Comparison of ENCODE assay signal across 9 cellular contexts in the genomic region with DNA sequence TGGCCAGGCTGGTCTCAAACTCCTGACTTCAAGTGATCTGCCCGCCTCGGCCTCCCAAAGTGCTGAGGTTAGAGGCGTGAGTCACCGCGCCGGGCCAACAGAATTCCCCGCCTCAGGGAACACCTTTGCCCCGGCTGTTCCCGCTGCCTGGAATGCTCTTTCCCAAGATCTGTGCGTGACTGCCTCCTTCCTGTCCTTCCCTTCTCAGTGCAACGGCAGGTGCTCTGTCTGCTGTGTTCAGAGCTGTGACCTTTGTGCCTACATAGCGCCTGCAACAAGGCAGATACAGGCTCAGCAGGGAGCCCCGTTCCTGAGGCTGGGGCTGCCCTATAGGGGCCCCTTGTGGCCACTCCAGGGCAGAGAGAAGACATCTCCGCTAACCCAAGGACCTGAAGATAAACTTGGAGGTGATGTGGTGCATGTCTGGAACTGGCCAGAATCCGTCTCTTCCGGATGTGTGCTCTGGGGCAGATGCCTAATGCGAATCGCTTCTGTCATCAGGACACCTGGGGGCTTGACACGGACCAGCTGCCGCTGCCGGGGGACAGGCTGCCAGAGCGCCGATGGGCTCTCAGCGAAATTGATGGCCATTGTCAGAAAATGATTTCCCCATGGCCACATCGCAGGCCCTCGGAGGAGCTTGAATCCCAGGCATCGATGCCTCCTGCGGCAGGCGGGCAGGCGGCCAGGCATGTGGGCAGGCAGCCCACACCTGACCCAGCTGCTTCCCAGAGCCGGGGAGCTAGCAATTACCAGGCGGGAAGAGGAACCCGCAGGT. TPM values are rescaled to one million over a fixed set of nuclear protein-coding genes. Genes with fewer than 3 reads are reported as not detected.
A peak's percentile ranks its signal among the peaks of the same experiment; 100 is the strongest.
DNase-seq lines count a peak whose midpoint lies in the region; ATAC-seq, FAIRE-seq and TF ChIP-seq lines count a peak whose summit lies in the region.
"Had no signal": no experiment of that assay in that cellular context is flagged by ENCODE, and none has a peak within 500 bp of the region (broad histone marks: within the 10 kb centered on the region; RNA-seq: fewer than 3 reads in every experiment).

No MANE protein-coding gene starts in this region.

- H3K9ac ChIP-seq in K562 (ENCODE audit: insufficient read depth in 1 of 2, low read depth in 2 of 2, low read length in 2 of 2) (no peak overlapping the region; a peak in 1 of 4 replicates), HepG2 (ENCODE audit: insufficient read depth, low read depth, low read length) (no peak overlapping the region)

- no peaks in the 10 kb centered on the region; the same call in none of the 2 replicates for H4K20me1 ChIP-seq in K562 (replicated peaks; ENCODE audit: control insufficient read depth, insufficient read depth, low read length)
- no peaks in the 10 kb centered on the region for H4K20me1 ChIP-seq in HepG2 (ENCODE audit: insufficient read depth, low read length)

- no peaks in the 10 kb centered on the region for H3K27me3 ChIP-seq in Panc1 (ENCODE audit: control insufficient read depth, insufficient read depth, low read length)
- H3K27me3 ChIP-seq in K562 (ENCODE audit: control insufficient read depth in 2 of 2, insufficient read depth in 2 of 2, low read length in 2 of 2), result no peaks in the 10 kb centered on the region
- H3K27me3 ChIP-seq in HepG2 (ENCODE audit: control insufficient read depth in 1 of 2, insufficient read depth in 2 of 2, low read length in 2 of 2), result peaks cover 4 to 28% of the 10 kb centered on the region in 2 experiments; a peak in 4 of 5 replicates

- H3K9me3 ChIP-seq in Panc1 (ENCODE audit: control insufficient read depth, insufficient read depth, low read depth, low read length) (no peaks in the 10 kb centered on the region), K562 (replicated peaks; ENCODE audit: control insufficient read depth, insufficient read depth, low read depth, low read length) (no peaks in the 10 kb centered on the region), HepG2 (ENCODE audit: low read length) (no peaks in the 10 kb centered on the region)

- POLR2A ChIA-PET in Panc1 (lab: Charles Lee) (no interaction called here), K562 (lab: Yijun Ruan, JAX) (no interaction called here), HepG2 (lab: Yijun Ruan, JAX) (interaction anchor here (0.7 to 1.9 kb wide), 3 partner anchors 9 to 223 kb away, joined by 3 to 5 read pairs (median 5); a partner anchor contains a TSS)

- FAIRE-seq in K562 (lab: Jason Lieb, UNC) (peak; percentile 26), HepG2 (lab: Jason Lieb, UNC) (peak; percentile 96), urothelium cell line (lab: Jason Lieb, UNC) (peak; percentile 23)
- FAIRE-seq: islet of Langerhans had no signal

- peak overlapping the region in 1 of 2 experiments; percentile 7; a peak in 1 of 4 replicates for H3K4me3 ChIP-seq in Panc1 (ENCODE audit: low read depth in 2 of 2, low read length in 2 of 2)
- no peak overlapping the region for H3K4me3 ChIP-seq in K562
- peak overlapping the region in 1 of 3 experiments; percentile 19; a peak in 1 of 6 replicates for H3K4me3 ChIP-seq in HepG2 (replicated peaks in 1 of 3; ENCODE audit: insufficient read depth in 1 of 3, low read depth in 2 of 3, low read length in 3 of 3)

- H3K79me2 ChIP-seq in K562 (ENCODE audit: control insufficient read depth, insufficient read depth, low read length), result no peaks in the 10 kb centered on the region
- no peaks in the 10 kb centered on the region for H3K79me2 ChIP-seq in HepG2 (ENCODE audit: insufficient read depth, low read length)

- ATAC-seq in Panc1 (peak; percentile 89), K562 (peak; percentile 94), HepG2 (peak; percentile 95), HG03095 (IDR thresholded peaks at IDR 0.05; ENCODE audit: unreplicated experiment) (no peak)

- CTCF ChIA-PET in Panc1 (lab: Charles Lee) (interaction anchor here (0.7 kb wide), 1 partner anchor 34 kb away, joined by 3 read pairs; no protein-coding TSS in a partner anchor), K562 (lab: Yijun Ruan, JAX; ENCODE audit: low intra/inter-chr PET ratio) (interaction anchor here (2.8 kb wide), 1 partner anchor 145 kb away, joined by 25 read pairs; no protein-coding TSS in a partner anchor), HepG2 (lab: Yijun Ruan, JAX; ENCODE audit: low intra/inter-chr PET ratio, low total read pairs) (interaction anchor here (1.4 to 1.6 kb wide), 2 partner anchors 44 to 144 kb away, joined by 6 to 46 read pairs; no protein-coding TSS in a partner anchor)

- peak overlapping the region; percentile 63 for H3K27ac ChIP-seq in Panc1 (ENCODE audit: low read length)
- no peak overlapping the region for H3K27ac ChIP-seq in K562 (ENCODE audit: extremely low read depth, low read depth, low read length)
- no peak overlapping the region for H3K27ac ChIP-seq in HepG2 (ENCODE audit: extremely low read length, insufficient read depth, low read length)

- H2AFZ ChIP-seq in K562 (ENCODE audit: low read depth, low read length) (no peak overlapping the region), HepG2 (ENCODE audit: low read length) (no peak overlapping the region)

- in situ Hi-C loops in KBM-7 (cut with MboI; ENCODE audit: low pct_unique_long_range_greater_than_20kb, low sequenced_read_pairs), result no loop called here
- in situ Hi-C loops in Panc1 (cut with HindIII; ENCODE audit: low pct_unique_long_range_greater_than_20kb, low sequenced_read_pairs), result no loop called here
- in situ Hi-C loops in K562 (cut with MboI), result loop anchor here (5.0 kb wide), 1 partner anchor 147 kb away; no protein-coding TSS in a partner anchor
- in situ Hi-C loops in HepG2 (cut with HindIII; ENCODE audit: extremely low pct_ligation_motif_present, low pct_unique_long_range_greater_than_20kb), result loop anchor here (5.0 kb wide), 1 partner anchor 142 kb away; no protein-coding TSS in a partner anchor

- H3K9me1 ChIP-seq in K562 (ENCODE audit: control insufficient read depth, insufficient read depth, low read length), result no peaks in the 10 kb centered on the region

- WGBS in K562 (ENCODE audit: insufficient coverage, low coverage, missing lambda C conversion rate), result 22% methylated on average over 28 of the region's 33 CpGs
- 4% methylated on average over 5 of the region's 33 CpGs for WGBS in HepG2 (ENCODE audit: low lambda C conversion rate)

- H3K4me2 ChIP-seq in K562 (ENCODE audit: insufficient read depth, low read length) (no peak overlapping the region), HepG2 (ENCODE audit: low read depth, low read length) (peak overlapping the region; percentile 58)

- H3K4me1 ChIP-seq in Panc1 (ENCODE audit: control insufficient read depth, insufficient read depth, low read length), result peaks cover 25% of the 10 kb centered on the region
- peaks cover 6 to 23% of the 10 kb centered on the region in 2 experiments; a peak in 4 of 5 replicates for H3K4me1 ChIP-seq in K562 (replicated peaks in 1 of 2; ENCODE audit: control insufficient read depth in 2 of 2, insufficient read depth in 2 of 2, low read length in 2 of 2)
- H3K4me1 ChIP-seq in HepG2 (ENCODE audit: insufficient read depth, low read length), result peaks cover 39% of the 10 kb centered on the region

- intact Hi-C loops in Panc1 (cut with micrococcal nuclease; ENCODE audit: unreplicated experiment), result no loop called here
- intact Hi-C loops in K562 (cut with micrococcal nuclease), result loop anchor here (1.0 kb wide), 1 partner anchor 145 kb away; no protein-coding TSS in a partner anchor
- intact Hi-C loops in HepG2 (cut with micrococcal nuclease; ENCODE audit: unreplicated experiment), result loop anchor here (1.0 to 2.0 kb wide), 2 partner anchors 45 to 145 kb away; no protein-coding TSS in a partner anchor

- peak; percentile 67 to 86 for TF ChIP-seq RAD21 in K562 (CRISPR knock-in tag; conservative IDR thresholded peaks at IDR 0.05 in 1 of 2, IDR thresholded peaks at IDR 0.05 in 1 of 2)
- TF ChIP-seq RAD21 in HepG2 (CRISPR knock-in tag; IDR thresholded peaks at IDR 0.05), result peak; percentile 96

- peak; percentile 57 for DNase-seq in DMS153 treated with DMSO at 0.1 percent for 48 hours (lab: John Stamatoyannopoulos, UW; ENCODE audit: unreplicated experiment)
- DNase-seq in KBM-7, result peak; percentile 66
- peak; percentile 46 for DNase-seq in Panc1 (ENCODE audit: low read depth, low spot score)
- peak; percentile 45 to 67 (median 54) for DNase-seq in K562 (ENCODE audit: extremely low read depth in 1 of 4, low spot score in 3 of 4)
- DNase-seq in HepG2 (ENCODE audit: low spot score), result peak; percentile 95
- DNase-seq in urothelium cell line (ENCODE audit: low spot score), result peak; percentile 54
- no peak for DNase-seq in 8988T

- TF ChIP-seq POLR2A in K562 (conservative IDR thresholded peaks at IDR 0.05) (no peak), HepG2 (IDR thresholded peaks at IDR 0.05; ENCODE audit: insufficient read depth in 1 of 2, low read depth in 2 of 2, low read length in 2 of 2) (no peak)

- TF ChIP-seq EP300 in K562 (IDR thresholded peaks at IDR 0.05; ENCODE audit: low read length) (no peak), HepG2 (IDR thresholded peaks at IDR 0.05; ENCODE audit: low read depth in 2 of 2, low read length in 2 of 2) (peak; percentile 67 to 80; a peak in 2 of 4 replicates), HepG2 (CRISPR knock-in tag; IDR thresholded peaks at IDR 0.05; ENCODE audit: borderline replicate concordance) (peak; percentile 85)

- no TSS peak for BruUV-seq in Panc1 (replicated peaks; lab: Mats Ljungman, UMichigan)
- no TSS peak for BruUV-seq in K562 (replicated peaks; lab: Mats Ljungman, UMichigan)
- no TSS peak for BruUV-seq in HepG2 (replicated peaks; lab: Mats Ljungman, UMichigan)

- H3K36me3 ChIP-seq in Panc1 (ENCODE audit: control insufficient read depth, insufficient read depth, low read length) (no peaks in the 10 kb centered on the region), K562 (ENCODE audit: control insufficient read depth, insufficient read depth, low read length) (no peaks in the 10 kb centered on the region), HepG2 (replicated peaks in 1 of 2; ENCODE audit: control insufficient read depth in 1 of 2, insufficient read depth in 2 of 2, low read length in 2 of 2) (no peaks in the 10 kb centered on the region)

- TF ChIP-seq CTCF in Panc1 (IDR thresholded peaks at IDR 0.05), result no peak; the same call in 1 of the 2 replicates
- peak; percentile 76 to 89 (median 80) for TF ChIP-seq CTCF in K562 (IDR thresholded peaks at IDR 0.05 in 2 of 3, conservative IDR thresholded peaks at IDR 0.05 in 1 of 3; ENCODE audit: insufficient read depth in 2 of 3, low read depth in 1 of 3, low read length in 3 of 3)
- peak; percentile 93 for TF ChIP-seq CTCF in HepG2 (CRISPR knock-in tag; IDR thresholded peaks at IDR 0.05)

RNA-seq across cellular contexts. Expression of a gene that starts 43.5 kb away (rescaled TPM):
- total RNA-seq in Panc1 (2021; ENCODE audit: unreplicated experiment) (79.8 TPM), K562 (2014; rRNA removed) (22.5 and 26.7 TPM in 2 replicates), K562 (2014; rRNA removed; fragmentation: Illumina TruSeq; extraction: Trizol) (17.5 and 17.6 TPM in 2 replicates), K562 (2015; rRNA removed; fragmentation: Illumina TruSeq; extraction: Trizol) (19.0 TPM in 2 replicates), K562 (2021) (37.5 and 43.6 TPM in 2 replicates), HepG2 (2016; rRNA removed; fragmentation: Illumina TruSeq; extraction: Trizol) (23.7 and 25.7 TPM in 2 replicates)
- polyA plus RNA-seq in Panc1 (2012; ENCODE audit: insufficient read length), result 30.0 TPM
- 51.3 and 53.3 TPM in 2 replicates for total RNA-seq in K562 (2011; cell fraction: chromatin; rRNA removed; ENCODE audit: low replicate concordance)
- total RNA-seq in K562 (2011; cell fraction: nucleolus; rRNA removed), result 28.7 and 31.3 TPM in 2 replicates
- total RNA-seq in K562 (2011; cell fraction: nucleoplasm; rRNA removed), result 20.4 and 27.4 TPM in 2 replicates
- polyA plus RNA-seq in K562 (2011; rRNA removed) (12.9 and 13.5 TPM in 2 replicates), K562 (2014; fragmentation: Illumina TruSeq; extraction: Trizol) (15.9 and 18.6 TPM in 2 replicates), K562 (2014; fragmentation: Nextera tagmentation; extraction: Ambion mirVana) (under 1 TPM; 0.35 to 0.44 TPM), K562 (2014; rRNA removed) (12.9 and 13.3 TPM in 2 replicates), HepG2 (2011; rRNA removed) (12.8 and 15.8 TPM in 2 replicates)
- polyA plus RNA-seq in K562 (2011; cell fraction: cytosol; rRNA removed), result 11.1 and 12.3 TPM in 2 replicates
- polyA plus RNA-seq in K562 (2011; cell fraction: nucleus; rRNA removed), result 10.2 and 12.3 TPM in 2 replicates
- polyA plus RNA-seq in K562 (2012), result 10.1 and 12.6 TPM in 2 replicates
- 38.3 and 38.9 TPM in 2 replicates for polyA minus RNA-seq in K562 (2011; rRNA and poly(A)+ RNA removed)
- polyA minus RNA-seq in K562 (2011; cell fraction: cytosol; rRNA and poly(A)+ RNA removed), result 21.9 and 23.8 TPM in 2 replicates
- 10.5 and 15.9 TPM in 2 replicates for polyA minus RNA-seq in K562 (2011; cell fraction: nucleus; rRNA and poly(A)+ RNA removed)
- total RNA-seq in HepG2 (2016; cell fraction: cytosol; rRNA removed; fragmentation: Illumina TruSeq; extraction: Trizol; ENCODE audit: low read depth), result 1.5 TPM in 2 replicates
- total RNA-seq in HepG2 (2016; cell fraction: insoluble cytoplasmic fraction; rRNA removed; fragmentation: Illumina TruSeq; extraction: Trizol), result 23.1 and 26.1 TPM in 2 replicates
- total RNA-seq in HepG2 (2016; cell fraction: membrane; rRNA removed; fragmentation: Illumina TruSeq; extraction: Trizol), result 7.4 and 8.3 TPM in 2 replicates
- 19.0 and 20.9 TPM in 2 replicates for total RNA-seq in HepG2 (2016; cell fraction: nucleus; rRNA removed; fragmentation: Illumina TruSeq; extraction: Trizol)
- polyA plus RNA-seq in HepG2 (2011; cell fraction: cytosol; rRNA removed), result 12.1 and 14.1 TPM in 2 replicates
- 14.6 and 15.9 TPM in 2 replicates for polyA plus RNA-seq in HepG2 (2011; cell fraction: nucleus; rRNA removed)
- 13.0 and 16.5 TPM in 2 replicates for polyA plus RNA-seq in HepG2 (2012)
- polyA plus RNA-seq in HepG2 (2016; cell fraction: cytosol; fragmentation: Illumina TruSeq; extraction: Trizol; ENCODE audit: low read depth), result 0.41 and 0.70 TPM in 2 replicates
- polyA plus RNA-seq in HepG2 (2016; cell fraction: insoluble cytoplasmic fraction; fragmentation: Illumina TruSeq; extraction: Trizol; ENCODE audit: low read depth), result 16.1 and 17.1 TPM in 2 replicates
- 2.3 and 2.6 TPM in 2 replicates for polyA plus RNA-seq in HepG2 (2016; cell fraction: membrane; fragmentation: Illumina TruSeq; extraction: Trizol; ENCODE audit: low read depth)
- polyA plus RNA-seq in HepG2 (2016; cell fraction: nucleus; fragmentation: Illumina TruSeq; extraction: Trizol; ENCODE audit: insufficient read depth, low read depth), result 16.7 and 20.2 TPM in 2 replicates
- polyA minus RNA-seq in HepG2 (2011; rRNA and poly(A)+ RNA removed; ENCODE audit: low replicate concordance), result 35.6 and 52.5 TPM in 2 replicates
- polyA minus RNA-seq in HepG2 (2011; cell fraction: cytosol; rRNA and poly(A)+ RNA removed), result 20.2 and 25.1 TPM in 2 replicates
- 24.6 and 30.6 TPM in 2 replicates for polyA minus RNA-seq in HepG2 (2011; cell fraction: nucleus; rRNA and poly(A)+ RNA removed)

Comparison
In these comparisons a context has a peak if more than half of its experiments do, and no peak if none do; other contexts are left out.
1. in situ Hi-C loops: an anchor here in K562 (5.0 kb wide) and HepG2 (5.0 kb wide); none called in KBM-7 and Panc1.